8 cellular contexts compared by ENCODE assay signal in the genomic region with DNA sequence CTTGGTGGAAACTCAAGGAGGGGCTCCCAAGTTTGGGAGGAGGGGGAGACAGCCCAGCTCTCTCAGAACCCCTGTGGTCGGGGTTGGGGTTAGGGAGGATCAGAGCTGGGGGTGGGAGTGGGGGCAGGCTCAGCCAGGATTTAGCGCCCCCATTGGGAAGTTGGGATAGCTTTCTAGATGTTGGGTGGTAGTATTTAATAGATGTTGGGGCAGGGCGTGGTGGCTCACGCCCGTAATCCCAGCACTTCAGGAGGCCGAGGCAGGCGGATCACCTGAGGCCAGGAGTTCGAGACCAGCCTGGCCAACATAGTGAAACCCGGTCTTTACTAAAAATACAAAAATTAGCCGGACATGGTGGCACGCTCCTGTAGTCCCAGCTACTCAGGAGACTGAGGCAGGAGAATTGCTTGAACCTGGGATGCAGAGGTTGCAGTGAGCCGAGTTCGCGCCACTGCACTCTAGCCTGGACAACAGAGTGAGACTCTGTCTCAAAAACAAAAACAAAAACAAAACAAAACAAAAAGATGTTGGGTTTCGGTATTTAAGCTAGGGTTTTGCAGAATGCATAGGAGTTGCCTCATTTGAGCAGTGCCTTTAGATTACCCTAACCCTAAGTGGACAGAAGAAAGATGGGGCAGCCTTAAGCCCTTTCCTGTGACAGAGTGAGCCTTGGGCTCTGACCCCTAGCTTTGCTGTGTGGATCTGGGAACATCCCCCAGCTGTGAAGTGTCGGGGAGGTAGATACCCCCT. TPM values are rescaled to one million over a fixed set of nuclear protein-coding genes. Genes with fewer than 3 reads are reported as not detected.
DNase-seq lines count a peak whose midpoint lies in the region; ATAC-seq and TF ChIP-seq lines count a peak whose summit lies in the region.
"Not testable (repeated sequence)": the region's sequence is repeated elsewhere in the genome, so short reads cannot be mapped to it uniquely, and the experiment has no call there.

No MANE protein-coding gene starts in this region.

- not testable (repeated sequence) for TF ChIP-seq CTCF in CD8-positive, alpha-beta T cell (IDR thresholded peaks at IDR 0.05); endothelial cell (IDR thresholded peaks at IDR 0.05; ENCODE audit: unreplicated experiment); osteoblast (IDR thresholded peaks at IDR 0.05; ENCODE audit: extremely low read depth, low read depth, low read length)
- TF ChIP-seq CTCF in SK-N-SH (IDR thresholded peaks at IDR 0.05) (peak; percentile 50), thyroid gland (IDR thresholded peaks at IDR 0.05) (peak in 1 of 6 experiments; percentile 13)

- intact Hi-C loops in CD8-positive, alpha-beta T cell (cut with DNase I, micrococcal nuclease): loop anchor here (1.0 to 10.0 kb wide), 4 partner anchors 55 to 728 kb away; a partner anchor contains a TSS
- intact Hi-C loops in thyroid gland (cut with DNase I): not testable (repeated sequence)

- H3K4me1 Mint-ChIP-seq in CD8-positive, alpha-beta T cell (ENCODE audit: low read depth): peaks cover 23% of the 10 kb centered on the region
- peaks cover 17% of the 10 kb centered on the region for H3K4me1 Mint-ChIP-seq in activated naive CD8-positive, alpha-beta T cell treated with anti-CD3 and anti-CD28 coated beads, Interleukin-2, amount 10 ng/mL, durations not matched to agents 7 days and 5 days
- H3K4me1 Mint-ChIP-seq in endothelial cell (ENCODE audit: unreplicated experiment): peaks cover 21% of the 10 kb centered on the region

- not testable (repeated sequence) for H4K20me1 ChIP-seq in SK-N-SH (ENCODE audit: insufficient read depth); osteoblast (ENCODE audit: insufficient read depth, low read length)

- not testable (repeated sequence) for H3K27me3 Mint-ChIP-seq in CD8-positive, alpha-beta T cell (ENCODE audit: low read depth)
- peaks cover 26% of the 10 kb centered on the region for H3K27me3 Mint-ChIP-seq in activated naive CD8-positive, alpha-beta T cell treated with anti-CD3 and anti-CD28 coated beads, Interleukin-2, amount 10 ng/mL, durations not matched to agents 7 days and 5 days
- peaks cover 13% of the 10 kb centered on the region for H3K27me3 Mint-ChIP-seq in endothelial cell (ENCODE audit: unreplicated experiment)

- H3K27me3 ChIP-seq in CD8-positive, alpha-beta T cell (ENCODE audit: insufficient read depth, low read length); layer of hippocampus (ENCODE audit: control insufficient read depth, insufficient read depth, low read length); osteoblast (ENCODE audit: insufficient read depth, low read length); thyroid gland: not testable (repeated sequence)
- peaks cover 18% of the 10 kb centered on the region for H3K27me3 ChIP-seq in SK-N-SH (ENCODE audit: insufficient read depth)

- not testable (repeated sequence) for H3K79me2 ChIP-seq in SK-N-SH (ENCODE audit: insufficient read depth); osteoblast (ENCODE audit: insufficient read depth, low read length)

- not testable (repeated sequence) for ATAC-seq in CD8-positive, alpha-beta T cell; activated naive CD8-positive, alpha-beta T cell treated with anti-CD3 and anti-CD28 coated beads, Interleukin-2, amount 10 ng/mL, durations not matched to agents 7 days and 5 days (ENCODE audit: low read depth)

- peak overlapping the region; percentile 99 for H3K4me2 ChIP-seq in SK-N-SH
- peak overlapping the region; percentile 97 for H3K4me2 ChIP-seq in osteoblast (ENCODE audit: insufficient read depth, low read length)

- H2AFZ ChIP-seq in SK-N-SH (ENCODE audit: low read depth): peak overlapping the region; percentile 60; the same call in 1 of the 2 replicates
- H2AFZ ChIP-seq in osteoblast (ENCODE audit: low read length): peak overlapping the region; percentile 53

- H3K9me2 ChIP-seq in SK-N-SH: not testable (repeated sequence)

- peak overlapping the region; percentile 80 for H3K4me3 ChIP-seq in CD8-positive, alpha-beta T cell (ENCODE audit: low read depth, low read length)
- peak overlapping the region; percentile 82 for H3K4me3 ChIP-seq in Jurkat, Clone E6-1 (ENCODE audit: low read length)
- H3K4me3 ChIP-seq in SK-N-SH (ENCODE audit: low read depth in 2 of 2, low read length in 1 of 2): peak overlapping the region; percentile 49 to 68
- peak overlapping the region; percentile 76 for H3K4me3 ChIP-seq in osteoblast (ENCODE audit: insufficient read depth, low read length)
- peak overlapping the region in 1 of 3 donors; percentile 42 for H3K4me3 ChIP-seq in thyroid gland (replicated peaks in 1 of 3)

- not testable (repeated sequence) for H3K9me3 Mint-ChIP-seq in CD8-positive, alpha-beta T cell; activated naive CD8-positive, alpha-beta T cell treated with anti-CD3 and anti-CD28 coated beads, Interleukin-2, amount 10 ng/mL, durations not matched to agents 7 days and 5 days; endothelial cell (ENCODE audit: unreplicated experiment)

- WGBS in SK-N-SH (ENCODE audit: low lambda C conversion rate): 37% methylated on average over 15 of the region's 16 CpGs
- 73 to 83% methylated on average over 13 to 16 of the region's 16 CpGs for WGBS in thyroid gland, 2 donors

- not testable (repeated sequence) for TF ChIP-seq EP300 in SK-N-SH (IDR thresholded peaks at IDR 0.05; ENCODE audit: borderline replicate concordance in 1 of 2, low read depth in 1 of 2, low read length in 1 of 2)

- peak overlapping the region; percentile 96 for H3K27ac Mint-ChIP-seq in CD8-positive, alpha-beta T cell
- peak overlapping the region; percentile 96 for H3K27ac Mint-ChIP-seq in activated naive CD8-positive, alpha-beta T cell treated with anti-CD3 and anti-CD28 coated beads, Interleukin-2, amount 10 ng/mL, durations not matched to agents 7 days and 5 days
- not testable (repeated sequence) for H3K27ac Mint-ChIP-seq in endothelial cell (ENCODE audit: unreplicated experiment)

- not testable (repeated sequence) for H3K9me3 ChIP-seq in CD8-positive, alpha-beta T cell (ENCODE audit: low read length); SK-N-SH; osteoblast (ENCODE audit: low read depth, low read length); thyroid gland

- H3K27ac ChIP-seq in CD8-positive, alpha-beta T cell (ENCODE audit: low read depth, low read length): peak overlapping the region; percentile 47
- H3K27ac ChIP-seq in SK-N-SH (ENCODE audit: low read depth in 2 of 2, low read length in 1 of 2): peak overlapping the region in 1 of 2 experiments; percentile 74; a peak in 2 of 4 replicates
- peak overlapping the region; percentile 98 for H3K27ac ChIP-seq in layer of hippocampus (ENCODE audit: low read depth, low read length)
- peak overlapping the region; percentile 15 for H3K27ac ChIP-seq in osteoblast (ENCODE audit: low read depth, low read length)
- H3K27ac ChIP-seq in thyroid gland: peak overlapping the region; percentile 77 to 95 (median 94)

- H3K4me3 Mint-ChIP-seq in CD8-positive, alpha-beta T cell: peak overlapping the region; percentile 93
- peak overlapping the region; percentile 83 for H3K4me3 Mint-ChIP-seq in activated naive CD8-positive, alpha-beta T cell treated with anti-CD3 and anti-CD28 coated beads, Interleukin-2, amount 10 ng/mL, durations not matched to agents 7 days and 5 days
- H3K4me3 Mint-ChIP-seq in endothelial cell (ENCODE audit: unreplicated experiment): peak overlapping the region; percentile 91

- DNase-seq in CD8-positive, alpha-beta T cell; Jurkat, Clone E6-1 (ENCODE audit: low read depth, low spot score); activated naive CD8-positive, alpha-beta T cell treated with anti-CD3 and anti-CD28 coated beads, Interleukin-2, amount 10 ng/mL, durations not matched to agents 7 days and 5 days; endothelial cell (ENCODE audit: low spot score); thyroid gland: not testable (repeated sequence)
- DNase-seq in SK-N-SH: peak; percentile 50
- DNase-seq in osteoblast (ENCODE audit: insufficient read length, low spot score, missing footprints): peak; percentile 9

- H3K36me3 Mint-ChIP-seq in CD8-positive, alpha-beta T cell; activated naive CD8-positive, alpha-beta T cell treated with anti-CD3 and anti-CD28 coated beads, Interleukin-2, amount 10 ng/mL, durations not matched to agents 7 days and 5 days; endothelial cell (ENCODE audit: low read depth, unreplicated experiment): not testable (repeated sequence)

- H3K36me3 ChIP-seq in CD8-positive, alpha-beta T cell (ENCODE audit: insufficient read depth, low read length); SK-N-SH (replicated peaks in 1 of 2; ENCODE audit: control insufficient read depth in 1 of 2, insufficient read depth in 2 of 2, low read length in 1 of 2); osteoblast (ENCODE audit: insufficient read depth, low read length); thyroid gland: not testable (repeated sequence)

- TF ChIP-seq POLR2A in thyroid gland (IDR thresholded peaks at IDR 0.05): not testable (repeated sequence)

- CTCF ChIA-PET in CD8-positive, alpha-beta T cell (lab: Charles Lee): interaction anchor here (1.3 to 3.1 kb wide), 5 partner anchors 12 to 82 kb away, joined by 4 to 21 read pairs (median 8); no protein-coding TSS in a partner anchor
- CTCF ChIA-PET in SK-N-SH (lab: Yijun Ruan, JAX): interaction anchor here (0.6 to 3.5 kb wide), 20 partner anchors 9 to 315 kb away, joined by 3 to 20 read pairs (median 5); a partner anchor contains a TSS

- POLR2A ChIA-PET in CD8-positive, alpha-beta T cell (lab: Charles Lee): interaction anchor here (1.1 to 8.9 kb wide), 5 partner anchors 11 to 60 kb away, joined by 3 to 104 read pairs (median 11); a partner anchor contains a TSS
- POLR2A ChIA-PET in SK-N-SH (lab: Yijun Ruan, JAX): interaction anchor here (1.0 to 3.4 kb wide), 6 partner anchors 18 to 150 kb away, joined by 3 to 21 read pairs (median 4); no protein-coding TSS in a partner anchor
- POLR2A ChIA-PET in activated naive CD8-positive, alpha-beta T cell treated with anti-CD3 and anti-CD28 coated beads, Interleukin-2, amount 10 ng/mL, durations not matched to agents 7 days and 5 days (lab: Charles Lee): interaction anchor here (0.6 to 3.9 kb wide), 9 partner anchors 16 to 970 kb away, joined by 3 to 49 read pairs (median 6); a partner anchor contains a TSS

- peaks cover 22% of the 10 kb centered on the region for H3K4me1 ChIP-seq in CD8-positive, alpha-beta T cell (ENCODE audit: insufficient read depth, low read length)
- H3K4me1 ChIP-seq in SK-N-SH (ENCODE audit: control insufficient read depth in 1 of 2, insufficient read depth in 2 of 2, low read depth in 1 of 2, low read length in 1 of 2) (peaks cover 0 to 14% of the 10 kb centered on the region in 2 experiments; a peak in 1 of 4 replicates), osteoblast (ENCODE audit: insufficient read depth, low read length) (peaks cover 18% of the 10 kb centered on the region), thyroid gland (peaks cover 11 to 30% of the 10 kb centered on the region in 2 donors)

- H3F3A ChIP-seq in SK-N-SH (replicated peaks; ENCODE audit: insufficient read depth): not testable (repeated sequence)

- peak overlapping the region; percentile 61; the same call in 1 of the 2 replicates for H3K9ac ChIP-seq in SK-N-SH

- not testable (repeated sequence) for TF ChIP-seq RAD21 in SK-N-SH (IDR thresholded peaks at IDR 0.05; ENCODE audit: low read length)

RNA-seq across cellular contexts. Expression of a gene that starts 7.9 kb away (rescaled TPM):
- 10 to 100 TPM; 12.1 to 15.4 TPM for total RNA-seq in CD8-positive, alpha-beta T cell
- 65.0 TPM for polyA plus RNA-seq in Jurkat, Clone E6-1 (2012; ENCODE audit: insufficient read depth, insufficient read length)
- 1.7 and 2.3 TPM in 2 replicates for polyA plus RNA-seq in SK-N-SH (2012; rRNA removed)
- 0.97 and 1.9 TPM in 2 replicates for polyA plus RNA-seq in SK-N-SH (2012; cell fraction: cytosol; rRNA removed)
- polyA plus RNA-seq in SK-N-SH (2012; cell fraction: nucleus; rRNA removed): 10.0 and 17.5 TPM in 2 replicates
- total RNA-seq in activated naive CD8-positive, alpha-beta T cell treated with anti-CD3 and anti-CD28 coated beads, Interleukin-2, amount 10 ng/mL, durations not matched to agents 7 days and 5 days: 1 to 10 TPM; 3.9 to 5.0 TPM
- total RNA-seq in endothelial cell (ENCODE audit: unreplicated experiment) (5.7 TPM), osteoblast (2.4 and 5.1 TPM in 2 replicates), thyroid gland (100 to 1,000 TPM in 1 of 4 donors, 10 to 100 TPM in 3; 81.3 to 114 (median 90.3) TPM)

RNA-seq across cellular contexts. Expression of a gene that starts 25.3 kb away (rescaled TPM):
- 100 to 1,000 TPM; 637 to 677 TPM for total RNA-seq in CD8-positive, alpha-beta T cell
- 1,043 TPM for polyA plus RNA-seq in Jurkat, Clone E6-1 (2012; ENCODE audit: insufficient read depth, insufficient read length)
- polyA plus RNA-seq in SK-N-SH (2012; rRNA removed): 479 and 519 TPM in 2 replicates
- polyA plus RNA-seq in SK-N-SH (2012; cell fraction: cytosol; rRNA removed): 268 and 361 TPM in 2 replicates
- 542 and 572 TPM in 2 replicates for polyA plus RNA-seq in SK-N-SH (2012; cell fraction: nucleus; rRNA removed)
- 100 to 1,000 TPM; 697 to 718 TPM for total RNA-seq in activated naive CD8-positive, alpha-beta T cell treated with anti-CD3 and anti-CD28 coated beads, Interleukin-2, amount 10 ng/mL, durations not matched to agents 7 days and 5 days
- total RNA-seq in endothelial cell (ENCODE audit: unreplicated experiment) (343 TPM), osteoblast (209 and 211 TPM in 2 replicates), thyroid gland (100 to 1,000 TPM; 398 to 892 (median 498) TPM)

RNA-seq across cellular contexts. Expression of a gene that starts 57.2 kb away (rescaled TPM):
- 1 to 10 TPM; 2.3 to 2.6 TPM for total RNA-seq in CD8-positive, alpha-beta T cell
- polyA plus RNA-seq in Jurkat, Clone E6-1 (2012; ENCODE audit: insufficient read depth, insufficient read length): 1.2 TPM
- 14.6 and 32.4 TPM in 2 replicates for polyA plus RNA-seq in SK-N-SH (2012; rRNA removed)
- polyA plus RNA-seq in SK-N-SH (2012; cell fraction: cytosol; rRNA removed): 14.6 and 27.8 TPM in 2 replicates
- polyA plus RNA-seq in SK-N-SH (2012; cell fraction: nucleus; rRNA removed): 33.0 and 35.6 TPM in 2 replicates
- total RNA-seq in activated naive CD8-positive, alpha-beta T cell treated with anti-CD3 and anti-CD28 coated beads, Interleukin-2, amount 10 ng/mL, durations not matched to agents 7 days and 5 days: under 1 TPM; 0.44 to 0.71 TPM
- total RNA-seq in endothelial cell (ENCODE audit: unreplicated experiment) (35.8 TPM), osteoblast (73.7 and 74.2 TPM in 2 replicates), thyroid gland (10 to 100 TPM; 49.9 to 69.6 (median 63.8) TPM)

RNA-seq across cellular contexts. Expression of a gene that starts 59.6 kb away (rescaled TPM):
- total RNA-seq in CD8-positive, alpha-beta T cell: not detected
- 9.1 TPM for polyA plus RNA-seq in Jurkat, Clone E6-1 (2012; ENCODE audit: insufficient read depth, insufficient read length)
- polyA plus RNA-seq in SK-N-SH (2012; rRNA removed): 2.6 and 3.3 TPM in 2 replicates
- 0.95 and 1.2 TPM in 2 replicates for polyA plus RNA-seq in SK-N-SH (2012; cell fraction: cytosol; rRNA removed)
- 9.8 and 10.4 TPM in 2 replicates for polyA plus RNA-seq in SK-N-SH (2012; cell fraction: nucleus; rRNA removed)
- total RNA-seq in activated naive CD8-positive, alpha-beta T cell treated with anti-CD3 and anti-CD28 coated beads, Interleukin-2, amount 10 ng/mL, durations not matched to agents 7 days and 5 days: 1 to 10 TPM; 4.4 to 5.4 TPM
- 0.59 TPM for total RNA-seq in endothelial cell (ENCODE audit: unreplicated experiment)
- under 0.01 and 0.72 TPM in 2 replicates for total RNA-seq in osteoblast
- 10 to 100 TPM in 3 of 4 donors, 1 to 10 TPM in 1; 2.4 to 20.7 (median 11.6) TPM for total RNA-seq in thyroid gland

Comparison
In these comparisons a context has a peak if more than half of its experiments do, and no peak if none do; other contexts are left out.
1. RNA of a gene that starts 7.9 kb away (total RNA-seq): 81.3 to 114 TPM in thyroid gland; 12.1 to 15.4 TPM in CD8-positive, alpha-beta T cell, 5.7 TPM in endothelial cell (single experiment), 2.4 to 5.1 TPM in osteoblast and 3.9 to 5.0 TPM in activated naive CD8-positive, alpha-beta T cell treated with anti-CD3 and anti-CD28 coated beads, Interleukin-2, amount 10 ng/mL, durations not matched to agents 7 days and 5 days; every median in the first group is over 4 times any median in the second.
2. RNA of a gene that starts 57.2 kb away (total RNA-seq): 73.7 to 74.2 TPM in osteoblast, 49.9 to 69.6 TPM in thyroid gland and 35.8 TPM in endothelial cell (single experiment); 2.3 to 2.6 TPM in CD8-positive, alpha-beta T cell and 0.44 to 0.71 TPM in activated naive CD8-positive, alpha-beta T cell treated with anti-CD3 and anti-CD28 coated beads, Interleukin-2, amount 10 ng/mL, durations not matched to agents 7 days and 5 days; every median in the first group is over 10 times any median in the second.
3. Peak in every context shown above with its lines, with median percentiles within 50 percentile points of each other: H3K4me3 Mint-ChIP-seq.